In the genomic region with DNA sequence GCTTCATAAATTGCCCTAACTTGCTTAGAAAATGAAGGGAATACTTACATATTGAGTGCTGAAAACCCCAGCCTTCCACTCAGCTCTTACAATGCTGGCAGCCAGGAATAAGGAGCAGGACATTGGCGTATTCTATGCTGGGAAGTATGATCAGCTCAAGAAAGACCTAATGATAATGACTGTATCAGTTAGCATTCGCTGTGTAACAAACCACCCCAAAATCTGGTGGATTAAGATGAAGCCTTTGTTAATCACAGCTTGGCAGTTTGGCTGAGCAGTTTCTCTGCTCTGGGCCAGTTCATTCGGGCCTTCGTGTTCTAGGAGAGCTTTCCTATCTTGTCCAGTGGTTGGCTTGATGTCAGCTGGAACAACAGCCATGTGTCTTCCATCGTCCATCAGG, we compare ENCODE assay signal across 2 cellular contexts.
A peak's percentile ranks its signal among the peaks of the same experiment; 100 is the strongest.
TF ChIP-seq lines count a peak whose summit lies in the region.

No MANE protein-coding gene starts in this region.

TF ChIP-seq in HepG2, 621 proteins besides CTCF, POLR2A, EP300 and RAD21:
- TF ChIP-seq, protein P1, sequence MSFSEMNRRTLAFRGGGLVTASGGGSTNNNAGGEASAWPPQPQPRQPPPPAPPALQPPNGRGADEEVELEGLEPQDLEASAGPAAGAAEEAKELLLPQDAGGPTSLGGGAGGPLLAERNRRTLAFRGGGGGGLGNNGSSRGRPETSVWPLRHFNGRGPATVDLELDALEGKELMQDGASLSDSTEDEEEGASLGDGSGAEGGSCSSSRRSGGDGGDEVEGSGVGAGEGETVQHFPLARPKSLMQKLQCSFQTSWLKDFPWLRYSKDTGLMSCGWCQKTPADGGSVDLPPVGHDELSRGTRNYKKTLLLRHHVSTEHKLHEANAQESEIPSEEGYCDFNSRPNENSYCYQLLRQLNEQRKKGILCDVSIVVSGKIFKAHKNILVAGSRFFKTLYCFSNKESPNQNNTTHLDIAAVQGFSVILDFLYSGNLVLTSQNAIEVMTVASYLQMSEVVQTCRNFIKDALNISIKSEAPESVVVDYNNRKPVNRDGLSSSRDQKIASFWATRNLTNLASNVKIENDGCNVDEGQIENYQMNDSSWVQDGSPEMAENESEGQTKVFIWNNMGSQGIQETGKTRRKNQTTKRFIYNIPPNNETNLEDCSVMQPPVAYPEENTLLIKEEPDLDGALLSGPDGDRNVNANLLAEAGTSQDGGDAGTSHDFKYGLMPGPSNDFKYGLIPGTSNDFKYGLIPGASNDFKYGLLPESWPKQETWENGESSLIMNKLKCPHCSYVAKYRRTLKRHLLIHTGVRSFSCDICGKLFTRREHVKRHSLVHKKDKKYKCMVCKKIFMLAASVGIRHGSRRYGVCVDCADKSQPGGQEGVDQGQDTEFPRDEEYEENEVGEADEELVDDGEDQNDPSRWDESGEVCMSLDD (CRISPR knock-in tag; IDR thresholded peaks at IDR 0.05; ENCODE audit: borderline replicate concordance) = no peak
- TF ChIP-seq RBAK (CRISPR knock-in tag; IDR thresholded peaks at IDR 0.05) (peak; percentile 87), MXD4 (CRISPR knock-in tag; IDR thresholded peaks at IDR 0.05) (no peak)

TF ChIP-seq in K562, 482 proteins besides CTCF, POLR2A, EP300 and RAD21:
- TF ChIP-seq MTA2 (IDR thresholded peaks at IDR 0.05; ENCODE audit: low read depth) = no peak
- no peak for TF ChIP-seq XRCC3 (IDR thresholded peaks at IDR 0.05)
- TF ChIP-seq RBM25 (IDR thresholded peaks at IDR 0.05; ENCODE audit: low read depth, low read length, severe bottlenecking) = peak; percentile 81
- TF ChIP-seq KDM1A (IDR thresholded peaks at IDR 0.05) = peak in 1 of 2 experiments; percentile 62; a peak in 2 of 4 replicates
- no peak for TF ChIP-seq SIN3B (IDR thresholded peaks at IDR 0.05; ENCODE audit: low read depth)
- TF ChIP-seq CBX3 (IDR thresholded peaks at IDR 0.05; ENCODE audit: borderline replicate concordance in 1 of 2, low read length in 2 of 2) = peak in 1 of 2 experiments; percentile 93; a peak in 1 of 3 replicates
- no peak for TF ChIP-seq SNRNP70 (optimal IDR thresholded peaks at IDR 0.05; ENCODE audit: low read depth, low read length)
- TF ChIP-seq GATAD2A (IDR thresholded peaks at IDR 0.05) = no peak
- no peak for TF ChIP-seq SETDB1 (IDR thresholded peaks at IDR 0.05; ENCODE audit: low read length)
- TF ChIP-seq BCOR (IDR thresholded peaks at IDR 0.05) = peak; percentile 73
- TF ChIP-seq, protein P2, sequence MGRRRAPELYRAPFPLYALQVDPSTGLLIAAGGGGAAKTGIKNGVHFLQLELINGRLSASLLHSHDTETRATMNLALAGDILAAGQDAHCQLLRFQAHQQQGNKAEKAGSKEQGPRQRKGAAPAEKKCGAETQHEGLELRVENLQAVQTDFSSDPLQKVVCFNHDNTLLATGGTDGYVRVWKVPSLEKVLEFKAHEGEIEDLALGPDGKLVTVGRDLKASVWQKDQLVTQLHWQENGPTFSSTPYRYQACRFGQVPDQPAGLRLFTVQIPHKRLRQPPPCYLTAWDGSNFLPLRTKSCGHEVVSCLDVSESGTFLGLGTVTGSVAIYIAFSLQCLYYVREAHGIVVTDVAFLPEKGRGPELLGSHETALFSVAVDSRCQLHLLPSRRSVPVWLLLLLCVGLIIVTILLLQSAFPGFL (CRISPR knock-in tag; IDR thresholded peaks at IDR 0.05) = no peak
- TF ChIP-seq CHD4 (IDR thresholded peaks at IDR 0.05; ENCODE audit: insufficient read depth, insufficient replicate concordance, low read depth, low read length, poor library complexity, severe bottlenecking) = no peak
- 0 out of 2 replicates have a peak, but pooled peaks have one; percentile 41 for TF ChIP-seq TRIM28 (IDR thresholded peaks at IDR 0.05)
- peak in 1 of 2 experiments; percentile 19; a peak in 1 of 4 replicates for TF ChIP-seq TRIM24 (IDR thresholded peaks at IDR 0.05)
- no peak for TF ChIP-seq ZNF197 (CRISPR knock-in tag; IDR thresholded peaks at IDR 0.05; ENCODE audit: low read depth)
- TF ChIP-seq, protein P3, sequence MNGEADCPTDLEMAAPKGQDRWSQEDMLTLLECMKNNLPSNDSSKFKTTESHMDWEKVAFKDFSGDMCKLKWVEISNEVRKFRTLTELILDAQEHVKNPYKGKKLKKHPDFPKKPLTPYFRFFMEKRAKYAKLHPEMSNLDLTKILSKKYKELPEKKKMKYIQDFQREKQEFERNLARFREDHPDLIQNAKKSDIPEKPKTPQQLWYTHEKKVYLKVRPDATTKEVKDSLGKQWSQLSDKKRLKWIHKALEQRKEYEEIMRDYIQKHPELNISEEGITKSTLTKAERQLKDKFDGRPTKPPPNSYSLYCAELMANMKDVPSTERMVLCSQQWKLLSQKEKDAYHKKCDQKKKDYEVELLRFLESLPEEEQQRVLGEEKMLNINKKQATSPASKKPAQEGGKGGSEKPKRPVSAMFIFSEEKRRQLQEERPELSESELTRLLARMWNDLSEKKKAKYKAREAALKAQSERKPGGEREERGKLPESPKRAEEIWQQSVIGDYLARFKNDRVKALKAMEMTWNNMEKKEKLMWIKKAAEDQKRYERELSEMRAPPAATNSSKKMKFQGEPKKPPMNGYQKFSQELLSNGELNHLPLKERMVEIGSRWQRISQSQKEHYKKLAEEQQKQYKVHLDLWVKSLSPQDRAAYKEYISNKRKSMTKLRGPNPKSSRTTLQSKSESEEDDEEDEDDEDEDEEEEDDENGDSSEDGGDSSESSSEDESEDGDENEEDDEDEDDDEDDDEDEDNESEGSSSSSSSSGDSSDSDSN (IDR thresholded peaks at IDR 0.05; ENCODE audit: borderline replicate concordance in 1 of 2, low read depth in 2 of 2, low read length in 2 of 2) = no peak
TF ChIP-seq in K562: peak in this region for 6.
